ENCODE assay signal across 8 cellular contexts in genomic region chr11:76444384-76445121, GRCh38. TPM values are rescaled to one million over a fixed set of nuclear protein-coding genes. Genes with fewer than 3 reads are reported as not detected.
DNase-seq lines count a peak whose midpoint lies in the region; ATAC-seq and TF ChIP-seq lines count a peak whose summit lies in the region.

A gene with protein sequence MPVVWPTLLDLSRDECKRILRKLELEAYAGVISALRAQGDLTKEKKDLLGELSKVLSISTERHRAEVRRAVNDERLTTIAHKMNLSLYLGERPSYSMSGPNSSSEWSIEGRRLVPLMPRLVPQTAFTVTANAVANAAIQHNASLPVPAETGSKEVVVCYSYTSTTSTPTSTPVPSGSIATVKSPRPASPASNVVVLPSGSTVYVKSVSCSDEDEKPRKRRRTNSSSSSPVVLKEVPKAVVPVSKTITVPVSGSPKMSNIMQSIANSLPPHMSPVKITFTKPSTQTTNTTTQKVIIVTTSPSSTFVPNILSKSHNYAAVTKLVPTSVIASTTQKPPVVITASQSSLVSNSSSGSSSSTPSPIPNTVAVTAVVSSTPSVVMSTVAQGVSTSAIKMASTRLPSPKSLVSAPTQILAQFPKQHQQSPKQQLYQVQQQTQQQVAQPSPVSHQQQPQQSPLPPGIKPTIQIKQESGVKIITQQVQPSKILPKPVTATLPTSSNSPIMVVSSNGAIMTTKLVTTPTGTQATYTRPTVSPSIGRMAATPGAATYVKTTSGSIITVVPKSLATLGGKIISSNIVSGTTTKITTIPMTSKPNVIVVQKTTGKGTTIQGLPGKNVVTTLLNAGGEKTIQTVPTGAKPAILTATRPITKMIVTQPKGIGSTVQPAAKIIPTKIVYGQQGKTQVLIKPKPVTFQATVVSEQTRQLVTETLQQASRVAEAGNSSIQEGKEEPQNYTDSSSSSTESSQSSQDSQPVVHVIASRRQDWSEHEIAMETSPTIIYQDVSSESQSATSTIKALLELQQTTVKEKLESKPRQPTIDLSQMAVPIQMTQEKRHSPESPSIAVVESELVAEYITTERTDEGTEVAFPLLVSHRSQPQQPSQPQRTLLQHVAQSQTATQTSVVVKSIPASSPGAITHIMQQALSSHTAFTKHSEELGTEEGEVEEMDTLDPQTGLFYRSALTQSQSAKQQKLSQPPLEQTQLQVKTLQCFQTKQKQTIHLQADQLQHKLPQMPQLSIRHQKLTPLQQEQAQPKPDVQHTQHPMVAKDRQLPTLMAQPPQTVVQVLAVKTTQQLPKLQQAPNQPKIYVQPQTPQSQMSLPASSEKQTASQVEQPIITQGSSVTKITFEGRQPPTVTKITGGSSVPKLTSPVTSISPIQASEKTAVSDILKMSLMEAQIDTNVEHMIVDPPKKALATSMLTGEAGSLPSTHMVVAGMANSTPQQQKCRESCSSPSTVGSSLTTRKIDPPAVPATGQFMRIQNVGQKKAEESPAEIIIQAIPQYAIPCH (N-terminal part only) (plus strand): TSS chr11:76445018. CDS start chr11:76446939, 1,921 bp downstream.

- H3K27me3 ChIP-seq in heart right ventricle, result no peaks in the 10 kb centered on the region
- H3K27me3 ChIP-seq in upper lobe of left lung, result no peaks in the 10 kb centered on the region

- H3K9me3 Mint-ChIP-seq in T-helper 1 cell treated with Interleukin-12 subunit alpha and Interleukin-12 subunit beta and Interleukin-4 antibody, amounts not matched to agents 30 μg/mL and 1 μg/mL, for 36 hours, result no peaks in the 10 kb centered on the region

- peak within 1 kb of the TSS; percentile 60 to 98 (median 92) for H3K27ac ChIP-seq in heart right ventricle
- H3K27ac ChIP-seq in upper lobe of left lung, result peak within 1 kb of the TSS; percentile 90 to 99 (median 94)

- in situ Hi-C loops in GM13977 (cut with MboI; ENCODE audit: low pct_unique_long_range_greater_than_20kb, low sequenced_read_pairs, unreplicated experiment), result no loop called here

- DNase-seq in GM13977 (ENCODE audit: low spot score) (peak; percentile 90), NCI-H1694 (lab: John Stamatoyannopoulos, UW) (peak; percentile 97), amniotic stem cell (lab: John Stamatoyannopoulos, UW) (peak; percentile 99), heart right ventricle (peak; percentile 94 to 98), posterior cingulate gyrus (peak; percentile 98 to 100 (median 98)), upper lobe of left lung (peak; percentile 98 to 99)

- peaks cover 30% of the 10 kb centered on the region for H3K4me1 Mint-ChIP-seq in T-helper 1 cell treated with Interleukin-12 subunit alpha and Interleukin-12 subunit beta and Interleukin-4 antibody, amounts not matched to agents 30 μg/mL and 1 μg/mL, for 36 hours (ENCODE audit: low read depth)

- intact Hi-C loops in heart right ventricle (cut with DNase I) (loop anchor here in 8 of 10 donors (1.0 to 10.0 kb wide), 7 partner anchors 60 to 240 kb away; partner anchors contain the start of genes GVQW3 (in 8 of the 8), THAP12 (in 8 of the 8) and WNT11 (in 3 of the 8)), posterior cingulate gyrus (cut with DNase I) (loop anchor here (1.0 kb wide), 1 partner anchor 63 kb away; the partner anchor contains the start of genes GVQW3 and THAP12)

- H3K4me3 ChIP-seq in heart right ventricle (peak within 1 kb of the TSS; percentile 74 to 99 (median 97)), upper lobe of left lung (peak within 1 kb of the TSS; percentile 73 to 99 (median 95))

- TF ChIP-seq CTCF in GM13977 (IDR thresholded peaks at IDR 0.05; ENCODE audit: extremely low read depth, insufficient read depth, missing control alignments) (no peak), heart right ventricle (IDR thresholded peaks at IDR 0.05) (no peak), upper lobe of left lung (IDR thresholded peaks at IDR 0.05) (peak in 2 of 6 experiments; percentile 28 to 39)

- TF ChIP-seq POLR2A in upper lobe of left lung (IDR thresholded peaks at IDR 0.05), result peak; percentile 90 to 99 (median 92)

- H3K27me3 Mint-ChIP-seq in T-helper 1 cell treated with Interleukin-12 subunit alpha and Interleukin-12 subunit beta and Interleukin-4 antibody, amounts not matched to agents 30 μg/mL and 1 μg/mL, for 36 hours (ENCODE audit: low read depth), result no peaks in the 10 kb centered on the region

- ATAC-seq in HG02884 (IDR thresholded peaks at IDR 0.05; ENCODE audit: unreplicated experiment) (peak; percentile 91), heart right ventricle (peak; percentile 96 to 98 (median 97)), upper lobe of left lung (ENCODE audit: low FRiP score in 2 of 2) (peak; percentile 97 to 99)

- peak within 1 kb of the TSS; percentile 93 for H3K27ac Mint-ChIP-seq in T-helper 1 cell treated with Interleukin-12 subunit alpha and Interleukin-12 subunit beta and Interleukin-4 antibody, amounts not matched to agents 30 μg/mL and 1 μg/mL, for 36 hours

- 0% methylated on average over 53 of the region's 53 CpGs for WGBS in heart right ventricle, 2 donors
- WGBS in upper lobe of left lung, 2 donors, result 0% methylated on average over 35 to 53 of the region's 53 CpGs

- H3K36me3 Mint-ChIP-seq in T-helper 1 cell treated with Interleukin-12 subunit alpha and Interleukin-12 subunit beta and Interleukin-4 antibody, amounts not matched to agents 30 μg/mL and 1 μg/mL, for 36 hours (ENCODE audit: low read depth), result peaks cover 15% of the 10 kb centered on the region

- TF ChIP-seq EP300 in upper lobe of left lung (IDR thresholded peaks at IDR 0.05), result peak in 1 of 4 donors; percentile 21

- H3K36me3 ChIP-seq in heart right ventricle (peaks cover 0 to 38% (median 11%) of the 10 kb centered on the region in 9 donors), upper lobe of left lung (peaks cover 0 to 23% (median 5%) of the 10 kb centered on the region in 4 donors)

- H3K4me3 Mint-ChIP-seq in T-helper 1 cell treated with Interleukin-12 subunit alpha and Interleukin-12 subunit beta and Interleukin-4 antibody, amounts not matched to agents 30 μg/mL and 1 μg/mL, for 36 hours, result peak within 1 kb of the TSS; percentile 94

- H3K4me1 ChIP-seq in heart right ventricle (peaks cover 0 to 35% (median 22%) of the 10 kb centered on the region in 9 donors), upper lobe of left lung (peaks cover 12 to 26% (median 17%) of the 10 kb centered on the region in 4 donors)

- H3K9me3 ChIP-seq in heart right ventricle (no peaks in the 10 kb centered on the region), upper lobe of left lung (no peaks in the 10 kb centered on the region)

RNA-seq across cellular contexts. Expression of the gene that starts here (rescaled TPM):
- 10 to 100 TPM; 14.2 to 23.4 (median 18.1) TPM for total RNA-seq in heart right ventricle
- 1 to 10 TPM; 5.9 to 9.7 TPM for polyA plus RNA-seq in heart right ventricle
- total RNA-seq in upper lobe of left lung, result 10 to 100 TPM; 14.6 to 66.0 (median 20.9) TPM

Comparison
In these comparisons a context has a peak if more than half of its experiments do, and no peak if none do; other contexts are left out.
1. Peak in every context shown above with its lines: DNase-seq, ATAC-seq, H3K4me3 ChIP-seq and H3K27ac ChIP-seq.